In genomic region chr10:114538544-114538906, GRCh38 we compare ENCODE assay signal across 10 cellular contexts.
DNase-seq lines count a peak whose midpoint lies in the region; ATAC-seq and TF ChIP-seq lines count a peak whose summit lies in the region.
"Had no signal": no experiment of that assay in that cellular context is flagged by ENCODE, and none has a peak within 500 bp of the region (broad histone marks: within the 10 kb centered on the region; RNA-seq: fewer than 3 reads in every experiment).

No MANE protein-coding gene starts in this region.

- no peaks in the 10 kb centered on the region for H3K27me3 ChIP-seq in WERI-Rb-1 (ENCODE audit: insufficient read depth, low read depth, severe bottlenecking)
- H3K27me3 ChIP-seq: adrenal gland, left lung had no signal

- H3K27ac ChIP-seq in WERI-Rb-1, result peak overlapping the region; percentile 42
- H3K27ac ChIP-seq: left lung had no signal

- peak; percentile 47 for ATAC-seq in HG02678 (IDR thresholded peaks at IDR 0.05; ENCODE audit: unreplicated experiment)
- ATAC-seq: left lung had no signal

- no peak for TF ChIP-seq CTCF in WERI-Rb-1 (IDR thresholded peaks at IDR 0.05; ENCODE audit: low read depth, low read length)

- DNase-seq in WERI-Rb-1 (no peak), NCI-H226 (no peak), NCI-H128 (lab: John Stamatoyannopoulos, UW; ENCODE audit: unreplicated experiment) (no peak), posterior cingulate gyrus (no peak), head of caudate nucleus (no peak)
- DNase-seq in effector CD4-positive, alpha-beta T cell, result peak; percentile 33
- DNase-seq in stimulated activated CD8-positive, alpha-beta memory T cell treated with anti-CD3 and anti-CD28 coated beads, Interleukin-15, amount 100 ng/mL, for 1 hour (ENCODE audit: low read depth), result peak; percentile 24
- DNase-seq: left lung had no signal

- peaks cover 9% of the 10 kb centered on the region for H3K9me3 ChIP-seq in WERI-Rb-1 (ENCODE audit: severe bottlenecking)
- H3K9me3 ChIP-seq: adrenal gland, left lung had no signal

- H3K4me3 ChIP-seq in WERI-Rb-1 (ENCODE audit: low read depth, low read length), result no peak overlapping the region
- H3K4me3 ChIP-seq: adrenal gland, left lung had no signal

- intact Hi-C loops in posterior cingulate gyrus (cut with DNase I), result no loop called here
- intact Hi-C loops in head of caudate nucleus (cut with DNase I), result no loop called here

- H3K36me3 ChIP-seq in WERI-Rb-1, result no peaks in the 10 kb centered on the region; the same call in 1 of the 2 replicates
- H3K36me3 ChIP-seq: left lung had no signal

Comparison
In these comparisons a context has a peak if more than half of its experiments do, and no peak if none do; other contexts are left out.
1. DNase-seq: peak in effector CD4-positive, alpha-beta T cell (single experiment) and stimulated activated CD8-positive, alpha-beta memory T cell treated with anti-CD3 and anti-CD28 coated beads, Interleukin-15, amount 100 ng/mL, for 1 hour (single experiment); none in WERI-Rb-1 (single experiment), NCI-H226 (single experiment), NCI-H128 (single experiment), posterior cingulate gyrus (0 of 10) and head of caudate nucleus (0 of 42).